Comparison of ENCODE assay signal across 9 cellular contexts in genomic region chr2:219496781-219497494, GRCh38. TPM values are rescaled to one million over a fixed set of nuclear protein-coding genes. Genes with fewer than 3 reads are reported as not detected.
DNase-seq lines count a peak whose midpoint lies in the region; ATAC-seq and TF ChIP-seq lines count a peak whose summit lies in the region.
"Had no signal": no experiment of that assay in that cellular context is flagged by ENCODE, and none has a peak within 500 bp of the region (broad histone marks: within the 10 kb centered on the region; RNA-seq: fewer than 3 reads in every experiment).

No MANE protein-coding gene starts in this region.

- H3K4me3 ChIP-seq in heart right ventricle = peak overlapping the region in 9 of 10 donors; percentile 52 to 88 (median 75)
- peak overlapping the region in 1 of 2 donors; percentile 73 for H3K4me3 ChIP-seq in prostate gland
- no peak overlapping the region for H3K4me3 ChIP-seq in aorta (ENCODE audit: low read length in 2 of 2)

- DNase-seq in activated CD4-positive, alpha-beta memory T cell treated with anti-CD3 and anti-CD28 coated beads, Interleukin-2, amount 10 ng/mL, durations not matched to agents 7 days and 5 days = no peak
- peak in 1 of 2 donors; percentile 43 for DNase-seq in heart right ventricle
- no peak for DNase-seq in prostate gland (ENCODE audit: low spot score)
- no peak for DNase-seq in NCI-H446 treated with DMSO at 0.1 percent for 48 hours (lab: John Stamatoyannopoulos, UW)
- no peak for DNase-seq in aorta

- 23 to 32% methylated on average over 57 to 65 of the region's 65 CpGs for WGBS in heart right ventricle, 2 donors
- 24% methylated on average over 52 of the region's 65 CpGs for WGBS in prostate gland
- WGBS in aorta, 2 donors = 54 to 58% methylated on average over 62 to 65 of the region's 65 CpGs

- TF ChIP-seq CTCF in heart right ventricle (IDR thresholded peaks at IDR 0.05) = no peak
- no peak for TF ChIP-seq CTCF in prostate gland (IDR thresholded peaks at IDR 0.05)

- peaks cover 48% of the 10 kb centered on the region for H3K4me1 Mint-ChIP-seq in activated CD4-positive, alpha-beta memory T cell treated with anti-CD3 and anti-CD28 coated beads, Interleukin-2, amount 10 ng/mL, durations not matched to agents 7 days and 5 days

- peak overlapping the region; percentile 91; the same call in 1 of the 2 replicates for H3K9ac ChIP-seq in ES-I3 (ENCODE audit: low read depth, low read length)

- intact Hi-C loops in heart right ventricle (cut with DNase I) = loop anchor here in 2 of 10 donors (5.0 kb wide), 2 partner anchors 35 to 110 kb away; partner anchors contain the start of gene DNPEP (in 1 of the 2)
- intact Hi-C loops in prostate gland (cut with DNase I) = loop anchor here (5.0 kb wide), 1 partner anchor 35 kb away; no protein-coding TSS in a partner anchor
- intact Hi-C loops in aorta (cut with DNase I) = loop anchor here (5.0 kb wide), 2 partner anchors 35 to 50 kb away; no protein-coding TSS in a partner anchor

- peaks cover 0 to 56% (median 18%) of the 10 kb centered on the region in 7 donors for H3K27me3 ChIP-seq in heart right ventricle
- H3K27me3 ChIP-seq in prostate gland (replicated peaks; ENCODE audit: insufficient read depth) = no peaks in the 10 kb centered on the region
- no peaks in the 10 kb centered on the region for H3K27me3 ChIP-seq in aorta (ENCODE audit: control insufficient read depth in 1 of 2, insufficient read depth in 2 of 2, low read length in 1 of 2)
- H3K27me3 ChIP-seq: SJSA1 had no signal

- CTCF ChIA-PET in activated CD4-positive, alpha-beta memory T cell treated with anti-CD3 and anti-CD28 coated beads, Interleukin-2, amount 10 ng/mL, durations not matched to agents 7 days and 5 days (lab: Charles Lee) = interaction anchor here (1.4 to 8.0 kb wide), 6 partner anchors 12 to 109 kb away, joined by 3 to 175 read pairs (median 12); partner anchors contain the start of genes CHPF, DNPEP and TMEM198

- POLR2A ChIA-PET in activated CD4-positive, alpha-beta memory T cell treated with anti-CD3 and anti-CD28 coated beads, Interleukin-2, amount 10 ng/mL, durations not matched to agents 7 days and 5 days (lab: Charles Lee) = interaction anchor here (1.2 to 2.4 kb wide), 3 partner anchors 33 to 109 kb away, joined by 4 to 8 read pairs (median 4); partner anchors contain the start of gene DNPEP

- H3K36me3 Mint-ChIP-seq in activated CD4-positive, alpha-beta memory T cell treated with anti-CD3 and anti-CD28 coated beads, Interleukin-2, amount 10 ng/mL, durations not matched to agents 7 days and 5 days (ENCODE audit: low read depth) = peaks cover 9% of the 10 kb centered on the region

- no peaks in the 10 kb centered on the region; the same call in 1 of the 2 replicates for H3K36me3 ChIP-seq in ES-I3 (ENCODE audit: insufficient read depth, low read length)
- H3K36me3 ChIP-seq in heart right ventricle = peaks cover 0 to 12% (median 0%) of the 10 kb centered on the region in 9 donors
- H3K36me3 ChIP-seq in prostate gland = no peaks in the 10 kb centered on the region
- no peaks in the 10 kb centered on the region for H3K36me3 ChIP-seq in aorta (ENCODE audit: control insufficient read depth in 1 of 2, insufficient read depth in 2 of 2, low read length in 1 of 2)

- TF ChIP-seq POLR2A in prostate gland (IDR thresholded peaks at IDR 0.05) = no peak

- H3K4me1 ChIP-seq in ES-I3 (ENCODE audit: insufficient read depth, low read length) (peaks cover 27% of the 10 kb centered on the region), heart right ventricle (peaks cover 19 to 50% (median 37%) of the 10 kb centered on the region in 9 donors), prostate gland (replicated peaks) (peaks cover 12% of the 10 kb centered on the region), aorta (ENCODE audit: control insufficient read depth in 1 of 2, insufficient read depth in 2 of 2, low read length in 2 of 2) (no peaks in the 10 kb centered on the region)

- H3K9me3 Mint-ChIP-seq in activated CD4-positive, alpha-beta memory T cell treated with anti-CD3 and anti-CD28 coated beads, Interleukin-2, amount 10 ng/mL, durations not matched to agents 7 days and 5 days = no peaks in the 10 kb centered on the region

- peak overlapping the region; percentile 95 for H3K4me3 Mint-ChIP-seq in activated CD4-positive, alpha-beta memory T cell treated with anti-CD3 and anti-CD28 coated beads, Interleukin-2, amount 10 ng/mL, durations not matched to agents 7 days and 5 days

- no peak overlapping the region for H3K27ac Mint-ChIP-seq in activated CD4-positive, alpha-beta memory T cell treated with anti-CD3 and anti-CD28 coated beads, Interleukin-2, amount 10 ng/mL, durations not matched to agents 7 days and 5 days

- ATAC-seq in heart right ventricle = no peak
- no peak for ATAC-seq in HG03439 (IDR thresholded peaks at IDR 0.05; ENCODE audit: unreplicated experiment)
- ATAC-seq in aorta (ENCODE audit: low FRiP score) = no peak
- no peak for ATAC-seq in HG02885 (IDR thresholded peaks at IDR 0.05; ENCODE audit: poor library complexity, unreplicated experiment)

- H3K27ac ChIP-seq in heart right ventricle (peak overlapping the region in 8 of 10 donors; percentile 64 to 100 (median 96)), prostate gland (peak overlapping the region; percentile 90 to 95), aorta (ENCODE audit: low read depth in 1 of 2, low read length in 2 of 2) (peak overlapping the region in 1 of 2 donors; percentile 75)
- H3K27ac ChIP-seq: SJSA1 had no signal

- H3K9me3 ChIP-seq in ES-I3 (ENCODE audit: control insufficient read depth, insufficient read depth, low read length) (no peaks in the 10 kb centered on the region), heart right ventricle (no peaks in the 10 kb centered on the region), prostate gland (no peaks in the 10 kb centered on the region), aorta (ENCODE audit: control insufficient read depth, low read length) (no peaks in the 10 kb centered on the region)
- H3K9me3 ChIP-seq: SJSA1 had no signal

- peaks cover 56% of the 10 kb centered on the region for H3K27me3 Mint-ChIP-seq in activated CD4-positive, alpha-beta memory T cell treated with anti-CD3 and anti-CD28 coated beads, Interleukin-2, amount 10 ng/mL, durations not matched to agents 7 days and 5 days

RNA-seq across cellular contexts. Expression of gene GMPPA, which starts 1.8 kb away (rescaled TPM):
- 10 to 100 TPM; 41.0 to 42.3 TPM for total RNA-seq in activated CD4-positive, alpha-beta memory T cell treated with anti-CD3 and anti-CD28 coated beads, Interleukin-2, amount 10 ng/mL, durations not matched to agents 7 days and 5 days
- total RNA-seq in heart right ventricle = 10 to 100 TPM; 15.8 to 29.4 (median 21.0) TPM
- 10 to 100 TPM; 28.2 to 48.6 TPM for polyA plus RNA-seq in heart right ventricle
- 10 to 100 TPM; 41.2 to 53.8 TPM for total RNA-seq in prostate gland
- 10 to 100 TPM; 38.5 to 42.3 TPM for total RNA-seq in aorta
- polyA plus RNA-seq in aorta = 100 to 1,000 TPM in 1 of 2 donors, 10 to 100 TPM in 1; 17.0 to 135 TPM

RNA-seq across cellular contexts. Expression of gene ASIC4, which starts 17.3 kb away (rescaled TPM):
- under 1 TPM in 1 of 2 experiments, not detected in 1; 0.13 TPM for total RNA-seq in activated CD4-positive, alpha-beta memory T cell treated with anti-CD3 and anti-CD28 coated beads, Interleukin-2, amount 10 ng/mL, durations not matched to agents 7 days and 5 days
- total RNA-seq in heart right ventricle (under 1 TPM in 5 of 10 donors, not detected in 5; 0.15 to 0.43 (median 0.20) TPM), prostate gland (under 1 TPM; 0.09 to 0.45 TPM), aorta (under 1 TPM; 0.29 to 0.42 TPM)
- polyA plus RNA-seq in heart right ventricle (not detected), aorta (under 1 TPM in 1 of 2 donors, not detected in 1; 0.26 TPM)
- total RNA-seq: SJSA1 had no signal

RNA-seq across cellular contexts. Expression of gene CHPF, which starts 46.7 kb away (rescaled TPM):
- total RNA-seq in activated CD4-positive, alpha-beta memory T cell treated with anti-CD3 and anti-CD28 coated beads, Interleukin-2, amount 10 ng/mL, durations not matched to agents 7 days and 5 days = 10 to 100 TPM; 14.5 to 14.9 TPM
- total RNA-seq in heart right ventricle = 100 to 1,000 TPM in 4 of 10 donors, 10 to 100 TPM in 6; 66.5 to 166 (median 95.9) TPM
- 100 to 1,000 TPM in 1 of 2 donors, 10 to 100 TPM in 1; 76.9 to 221 TPM for polyA plus RNA-seq in heart right ventricle
- 100 to 1,000 TPM; 150 to 819 TPM for total RNA-seq in prostate gland
- 10 to 100 TPM; 75.7 to 81.2 TPM for total RNA-seq in aorta
- polyA plus RNA-seq in aorta = 10 to 100 TPM; 20.0 to 70.6 TPM

RNA-seq across cellular contexts. Expression of gene TMEM198, which starts 46.9 kb away (rescaled TPM):
- 1 to 10 TPM in 1 of 2 experiments, under 1 TPM in 1; 0.95 to 1.0 TPM for total RNA-seq in activated CD4-positive, alpha-beta memory T cell treated with anti-CD3 and anti-CD28 coated beads, Interleukin-2, amount 10 ng/mL, durations not matched to agents 7 days and 5 days
- total RNA-seq in heart right ventricle (1 to 10 TPM in 8 of 10 donors, under 1 TPM in 2; 0.59 to 3.5 (median 1.6) TPM), prostate gland (10 to 100 TPM in 1 of 2 donors, 1 to 10 TPM in 1; 5.7 to 11.5 TPM), aorta (1 to 10 TPM; 1.7 to 2.3 TPM)
- polyA plus RNA-seq in heart right ventricle (10 to 100 TPM in 1 of 2 donors, 1 to 10 TPM in 1; 3.0 to 10.7 TPM), aorta (1 to 10 TPM in 1 of 2 donors, not detected in 1; 7.4 TPM)

Comparison
In these comparisons a context has a peak if more than half of its experiments do, and no peak if none do; other contexts are left out.
1. H3K4me3 ChIP-seq: peak in heart right ventricle (9 of 10); none in aorta (0 of 2).
2. RNA of gene CHPF, which starts 46.7 kb away (total RNA-seq): 150 to 819 TPM in prostate gland, 66.5 to 166 TPM in heart right ventricle and 75.7 to 81.2 TPM in aorta; 14.5 to 14.9 TPM in activated CD4-positive, alpha-beta memory T cell treated with anti-CD3 and anti-CD28 coated beads, Interleukin-2, amount 10 ng/mL, durations not matched to agents 7 days and 5 days; every median in the first group is over 4 times any median in the second.